In the genomic region with DNA sequence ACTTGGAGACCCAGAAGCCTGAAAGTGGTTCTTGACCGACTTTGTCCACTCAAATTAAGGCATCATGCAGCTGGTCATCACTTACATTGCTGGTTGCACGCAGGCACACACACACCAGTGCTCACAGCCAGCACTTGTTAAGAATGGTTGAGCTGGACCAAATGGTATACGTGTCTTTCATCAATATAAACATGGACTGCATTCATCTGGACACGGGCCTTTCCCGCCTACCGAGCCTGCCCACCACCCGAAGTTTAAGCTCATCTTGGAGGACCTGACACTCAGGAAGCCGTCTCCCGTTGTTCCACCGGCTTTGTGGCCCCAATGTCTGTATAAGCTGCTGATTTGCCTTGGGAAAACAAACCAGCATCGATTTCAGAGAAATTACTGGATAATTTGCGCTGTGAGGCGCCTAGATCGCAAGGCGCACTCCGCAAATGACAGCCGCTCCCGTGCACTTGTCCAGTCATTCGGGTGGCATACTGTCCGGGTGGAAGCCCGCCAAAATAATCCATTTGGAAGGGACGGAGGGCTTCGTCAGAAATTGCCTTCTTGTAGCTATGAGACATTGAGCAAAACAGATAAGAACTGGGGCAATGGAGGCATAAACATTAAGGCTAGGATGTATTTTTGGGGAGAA, we compare ENCODE assay signal across 8 cellular contexts. TPM values are rescaled to one million over a fixed set of nuclear protein-coding genes. Genes with fewer than 3 reads are reported as not detected.
DNase-seq lines count a peak whose midpoint lies in the region; ATAC-seq and TF ChIP-seq lines count a peak whose summit lies in the region.

No MANE protein-coding gene starts in this region.

- H3K36me3 Mint-ChIP-seq in activated T-helper 1 cell treated with anti-CD3 and anti-CD28 coated beads, Interleukin-12 subunit alpha, Interleukin-12 subunit beta, Interleukin-2, Interleukin-4 antibody, amounts not matched to agents 30 ng/mL and 10 ng/mL and 1 ng/mL, durations not matched to agents 14 hours and 24 hours and 36 hours (ENCODE audit: low read depth), result peaks cover 24% of the 10 kb centered on the region

- peaks cover 9% of the 10 kb centered on the region for H3K27me3 Mint-ChIP-seq in activated T-helper 1 cell treated with anti-CD3 and anti-CD28 coated beads, Interleukin-12 subunit alpha, Interleukin-12 subunit beta, Interleukin-2, Interleukin-4 antibody, amounts not matched to agents 30 ng/mL and 10 ng/mL and 1 ng/mL, durations not matched to agents 14 hours and 24 hours and 36 hours (ENCODE audit: insufficient read depth)

- H3K27me3 ChIP-seq in Karpas-422 (ENCODE audit: low read length), result no peaks in the 10 kb centered on the region
- peaks cover 0 to 2% (median 0%) of the 10 kb centered on the region in 7 donors for H3K27me3 ChIP-seq in heart right ventricle
- no peaks in the 10 kb centered on the region for H3K27me3 ChIP-seq in rectal smooth muscle tissue (ENCODE audit: control insufficient read depth, insufficient read depth, low read length)

- H3K36me3 ChIP-seq in Karpas-422 (ENCODE audit: insufficient read depth, low read length) (no peaks in the 10 kb centered on the region; the same call in 1 of the 2 replicates), heart right ventricle (peaks cover 0 to 27% (median 5%) of the 10 kb centered on the region in 9 donors), rectal smooth muscle tissue (ENCODE audit: control insufficient read depth, insufficient read depth, low read length) (peaks cover 8% of the 10 kb centered on the region)

- H4K20me1 ChIP-seq in Karpas-422 (ENCODE audit: insufficient read depth, low read depth, low read length), result no peaks in the 10 kb centered on the region

- peaks cover 15% of the 10 kb centered on the region for H3K79me2 ChIP-seq in Karpas-422 (ENCODE audit: low read length)

- H3K9me2 ChIP-seq in Karpas-422 (replicated peaks; ENCODE audit: insufficient read depth, low read length), result no peaks in the 10 kb centered on the region

- intact Hi-C loops in activated T-helper 1 cell treated with anti-CD3 and anti-CD28 coated beads, Interleukin-12 subunit alpha, Interleukin-12 subunit beta, Interleukin-2, Interleukin-4 antibody, amounts not matched to agents 30 ng/mL and 10 ng/mL and 1 ng/mL, durations not matched to agents 14 hours and 24 hours and 36 hours (cut with micrococcal nuclease), result loop anchor here (2.0 to 10.0 kb wide), 4 partner anchors 165 to 1645 kb away; no protein-coding TSS in a partner anchor
- intact Hi-C loops in heart right ventricle (cut with DNase I), result loop anchor here in 7 of 10 donors (1.0 to 5.0 kb wide), 3 partner anchors 55 to 60 kb away; partner anchors contain the start of gene ZBTB14 (in 3 of the 7)

- H3K4me3 ChIP-seq in Karpas-422 (ENCODE audit: low read length) (peak overlapping the region; percentile 92), heart right ventricle (peak overlapping the region; percentile 73 to 91 (median 84)), rectal smooth muscle tissue (ENCODE audit: low read length) (peak overlapping the region; percentile 88)

- DNase-seq in NCI-H82 (lab: John Stamatoyannopoulos, UW) (peak; percentile 76), NCI-H82 treated with DMSO at 0.1 percent for 48 hours (lab: John Stamatoyannopoulos, UW; ENCODE audit: unreplicated experiment) (no peak), Karpas-422 (no peak), heart right ventricle (peak in 1 of 2 donors; percentile 4), islet precursor cell (no peak)
- no peak for DNase-seq in activated T-helper 1 cell treated with anti-CD3 and anti-CD28 coated beads, Interleukin-12 subunit alpha, Interleukin-12 subunit beta, Interleukin-2, Interleukin-4 antibody, amounts not matched to agents 30 ng/mL and 10 ng/mL and 1 ng/mL, durations not matched to agents 14 hours and 24 hours and 36 hours (ENCODE audit: low spot score)

- H3K4me1 ChIP-seq in Karpas-422 (ENCODE audit: low read length) (peaks cover 33% of the 10 kb centered on the region), heart right ventricle (peaks cover 0 to 42% (median 32%) of the 10 kb centered on the region in 9 donors), rectal smooth muscle tissue (ENCODE audit: control insufficient read depth, insufficient read depth, low read length) (peaks cover 10% of the 10 kb centered on the region)

- H3K4me3 Mint-ChIP-seq in activated T-helper 1 cell treated with anti-CD3 and anti-CD28 coated beads, Interleukin-12 subunit alpha, Interleukin-12 subunit beta, Interleukin-2, Interleukin-4 antibody, amounts not matched to agents 30 ng/mL and 10 ng/mL and 1 ng/mL, durations not matched to agents 14 hours and 24 hours and 36 hours, result peak overlapping the region; percentile 97

- peak; percentile 37 for ATAC-seq in GM21737 (IDR thresholded peaks at IDR 0.05; ENCODE audit: unreplicated experiment)
- ATAC-seq in heart right ventricle, result peak; percentile 36 to 77 (median 66)

- no peaks in the 10 kb centered on the region for H3K9me3 ChIP-seq in Karpas-422 (ENCODE audit: low read length)
- no peaks in the 10 kb centered on the region for H3K9me3 ChIP-seq in heart right ventricle

- peak overlapping the region; percentile 98 for H3K27ac Mint-ChIP-seq in activated T-helper 1 cell treated with anti-CD3 and anti-CD28 coated beads, Interleukin-12 subunit alpha, Interleukin-12 subunit beta, Interleukin-2, Interleukin-4 antibody, amounts not matched to agents 30 ng/mL and 10 ng/mL and 1 ng/mL, durations not matched to agents 14 hours and 24 hours and 36 hours

- peaks cover 41% of the 10 kb centered on the region for H3K4me1 Mint-ChIP-seq in activated T-helper 1 cell treated with anti-CD3 and anti-CD28 coated beads, Interleukin-12 subunit alpha, Interleukin-12 subunit beta, Interleukin-2, Interleukin-4 antibody, amounts not matched to agents 30 ng/mL and 10 ng/mL and 1 ng/mL, durations not matched to agents 14 hours and 24 hours and 36 hours (ENCODE audit: low read depth)

- H3K4me2 ChIP-seq in Karpas-422 (ENCODE audit: low read depth, low read length, poor library complexity, severe bottlenecking), result peak overlapping the region; percentile 97

- H3K27ac ChIP-seq in Karpas-422 (ENCODE audit: low read length), result peak overlapping the region; percentile 85
- peak overlapping the region; percentile 97 to 100 (median 98) for H3K27ac ChIP-seq in heart right ventricle
- H3K27ac ChIP-seq in rectal smooth muscle tissue (ENCODE audit: low read depth, low read length), result peak overlapping the region; percentile 99

- H3K9me3 Mint-ChIP-seq in activated T-helper 1 cell treated with anti-CD3 and anti-CD28 coated beads, Interleukin-12 subunit alpha, Interleukin-12 subunit beta, Interleukin-2, Interleukin-4 antibody, amounts not matched to agents 30 ng/mL and 10 ng/mL and 1 ng/mL, durations not matched to agents 14 hours and 24 hours and 36 hours, result no peaks in the 10 kb centered on the region

- 2 to 3% methylated on average over 23 of the region's 23 CpGs for WGBS in heart right ventricle, 2 donors

- H2AFZ ChIP-seq in Karpas-422 (ENCODE audit: low read length), result peak overlapping the region; percentile 85

- TF ChIP-seq CTCF in heart right ventricle (IDR thresholded peaks at IDR 0.05), result no peak

- H3K9ac ChIP-seq in Karpas-422 (ENCODE audit: low read length), result peak overlapping the region; percentile 85
- H3K9ac ChIP-seq in rectal smooth muscle tissue (ENCODE audit: low read length), result peak overlapping the region; percentile 76

RNA-seq across cellular contexts. Expression of gene AKAIN1, which starts 40.1 kb away (rescaled TPM):
- not detected in 2 replicates for total RNA-seq in Karpas-422 (2014; rRNA removed; shearing (Covaris generic); ENCODE audit: low replicate concordance)
- total RNA-seq in activated T-helper 1 cell treated with anti-CD3 and anti-CD28 coated beads, Interleukin-12 subunit alpha, Interleukin-12 subunit beta, Interleukin-2, Interleukin-4 antibody, amounts not matched to agents 30 ng/mL and 10 ng/mL and 1 ng/mL, durations not matched to agents 14 hours and 24 hours and 36 hours, result not detected in 2 replicates
- total RNA-seq in heart right ventricle, result not detected
- polyA plus RNA-seq in heart right ventricle, result not detected

RNA-seq across cellular contexts. Expression of gene ZBTB14, which starts 58.3 kb away (rescaled TPM):
- 13.3 and 15.3 TPM in 2 replicates for total RNA-seq in Karpas-422 (2014; rRNA removed; shearing (Covaris generic); ENCODE audit: low replicate concordance)
- 17.1 and 19.5 TPM in 2 replicates for total RNA-seq in activated T-helper 1 cell treated with anti-CD3 and anti-CD28 coated beads, Interleukin-12 subunit alpha, Interleukin-12 subunit beta, Interleukin-2, Interleukin-4 antibody, amounts not matched to agents 30 ng/mL and 10 ng/mL and 1 ng/mL, durations not matched to agents 14 hours and 24 hours and 36 hours
- 1 to 10 TPM; 5.3 to 8.6 (median 7.1) TPM for total RNA-seq in heart right ventricle
- 1 to 10 TPM; 3.7 to 4.0 TPM for polyA plus RNA-seq in heart right ventricle
